Comparison of ENCODE assay signal across 12 cellular contexts in the genomic region with DNA sequence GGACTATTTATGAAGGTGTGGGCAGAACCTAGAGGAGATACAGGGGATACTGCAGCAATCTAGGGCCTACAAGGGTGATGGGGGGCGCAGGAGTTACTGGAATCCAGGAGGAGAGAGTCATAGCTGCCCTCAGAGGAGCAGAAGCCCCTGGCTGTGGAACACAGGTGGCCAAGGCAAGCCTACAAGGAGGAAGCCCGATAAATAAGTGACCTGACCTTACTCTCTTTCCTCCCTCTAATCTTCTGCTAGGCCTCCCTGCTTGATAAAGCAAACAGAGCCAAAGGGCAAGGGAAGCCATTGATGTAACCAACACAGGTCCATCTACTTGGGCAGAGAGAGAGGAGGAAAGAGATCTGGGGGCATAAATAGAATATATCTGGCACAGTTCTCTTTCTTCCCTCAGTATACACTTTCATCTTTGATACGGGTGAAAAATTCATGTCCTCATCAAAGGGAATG. TPM values are rescaled to one million over a fixed set of nuclear protein-coding genes. Genes with fewer than 3 reads are reported as not detected.
DNase-seq lines count a peak whose midpoint lies in the region; ATAC-seq, FAIRE-seq and TF ChIP-seq lines count a peak whose summit lies in the region.
"Had no signal": no experiment of that assay in that cellular context is flagged by ENCODE, and none has a peak within 500 bp of the region (broad histone marks: within the 10 kb centered on the region; RNA-seq: fewer than 3 reads in every experiment).

No MANE protein-coding gene starts in this region.

- H3K4me1 ChIP-seq in BLaER1 (peaks cover 12% of the 10 kb centered on the region), Loucy (ENCODE audit: insufficient read depth, low read length, poor library complexity, severe bottlenecking) (peaks cover 16% of the 10 kb centered on the region), endothelial cell of umbilical vein (ENCODE audit: control insufficient read depth, extremely low read depth, insufficient read depth, low read length) (peaks cover 13% of the 10 kb centered on the region), mucosa of descending colon (ENCODE audit: low read depth) (no peaks in the 10 kb centered on the region)

- H3K9me2 ChIP-seq in Loucy (replicated peaks; ENCODE audit: low read depth, low read length) = no peaks in the 10 kb centered on the region

- H3K4me2 ChIP-seq in BLaER1 = peak overlapping the region; percentile 22; the same call in 1 of the 2 replicates
- peak overlapping the region; percentile 35 for H3K4me2 ChIP-seq in Loucy (ENCODE audit: low read depth, low read length, poor library complexity, severe bottlenecking)
- H3K4me2 ChIP-seq in endothelial cell of umbilical vein (ENCODE audit: insufficient read depth, low read length) = no peak overlapping the region

- no peaks in the 10 kb centered on the region for H3K79me2 ChIP-seq in Loucy (ENCODE audit: insufficient read depth, low read length)
- no peaks in the 10 kb centered on the region for H3K79me2 ChIP-seq in endothelial cell of umbilical vein (ENCODE audit: control insufficient read depth, insufficient read depth, low read length)

- H3F3A ChIP-seq in Loucy (ENCODE audit: low read depth) = no peaks in the 10 kb centered on the region

- H4K20me1 ChIP-seq in BLaER1 = no peaks in the 10 kb centered on the region
- H4K20me1 ChIP-seq in Loucy (ENCODE audit: insufficient read depth, low read length, poor library complexity, severe bottlenecking) = no peaks in the 10 kb centered on the region
- no peaks in the 10 kb centered on the region for H4K20me1 ChIP-seq in endothelial cell of umbilical vein (replicated peaks; ENCODE audit: control insufficient read depth, extremely low read depth, insufficient read depth, low read length)

- peak; percentile 34 for ATAC-seq in mucosa of descending colon

- H3K36me3 ChIP-seq in BLaER1 (no peaks in the 10 kb centered on the region), Loucy (ENCODE audit: insufficient read depth, low read length) (no peaks in the 10 kb centered on the region), endothelial cell of umbilical vein (ENCODE audit: control insufficient read depth in 2 of 2, extremely low read depth in 1 of 2, insufficient read depth in 2 of 2, low read length in 2 of 2) (no peaks in the 10 kb centered on the region), mucosa of descending colon (ENCODE audit: low read depth) (no peaks in the 10 kb centered on the region)
- H3K36me3 ChIP-seq: Peyer's patch had no signal

- CTCF ChIA-PET in endothelial cell of umbilical vein (lab: Charles Lee) = interaction anchor here (1.0 to 1.9 kb wide), 2 partner anchors 11 kb away, joined by 4 to 5 read pairs; partner anchors contain the start of gene HYI

- H3K27me3 ChIP-seq in BLaER1 (no peaks in the 10 kb centered on the region), Loucy (ENCODE audit: insufficient read depth, low read length, poor library complexity, severe bottlenecking) (no peaks in the 10 kb centered on the region), endothelial cell of umbilical vein (ENCODE audit: control insufficient read depth in 2 of 2, insufficient read depth in 2 of 2, low read length in 2 of 2) (no peaks in the 10 kb centered on the region)
- H3K27me3 ChIP-seq: Peyer's patch had no signal

- DNase-seq in endothelial cell of umbilical vein (ENCODE audit: low read depth, low spot score) (no peak), mucosa of descending colon (no peak), activated gamma-delta T cell (lab: John Stamatoyannopoulos, UW) (no peak), urothelium cell line (ENCODE audit: low spot score) (no peak), KG1 (lab: John Stamatoyannopoulos, UW) (no peak)
- DNase-seq: H9, NCI-H1930, NCI-H2171, Peyer's patch, SHP77 treated with DMSO at 0.1 percent for 48 hours had no signal

- no peak overlapping the region for H2AFZ ChIP-seq in Loucy (ENCODE audit: low read length)
- peak overlapping the region; percentile 17 for H2AFZ ChIP-seq in endothelial cell of umbilical vein (ENCODE audit: low read depth, low read length)

- dilution Hi-C loops in endothelial cell of umbilical vein (cut with MboI; ENCODE audit: extremely low pct_ligation_motif_present, low sequenced_read_pairs) = no loop called here

- no peak overlapping the region for H3K27ac ChIP-seq in BLaER1
- no peak overlapping the region for H3K27ac ChIP-seq in endothelial cell of umbilical vein (ENCODE audit: insufficient read depth, low read depth, low read length)

- H3K4me3 ChIP-seq in BLaER1 = no peak overlapping the region
- no peak overlapping the region for H3K4me3 ChIP-seq in Loucy (ENCODE audit: low read length, poor library complexity, severe bottlenecking)
- no peak overlapping the region for H3K4me3 ChIP-seq in endothelial cell of umbilical vein (replicated peaks in 1 of 3; ENCODE audit: insufficient read depth in 1 of 3, low read depth in 1 of 3, low read length in 3 of 3)
- no peak overlapping the region for H3K4me3 ChIP-seq in mucosa of descending colon
- H3K4me3 ChIP-seq: Peyer's patch had no signal

- H3K9ac ChIP-seq in BLaER1 (no peak overlapping the region), Loucy (ENCODE audit: low read depth, low read length, poor library complexity, severe bottlenecking) (no peak overlapping the region), endothelial cell of umbilical vein (replicated peaks; ENCODE audit: extremely low read depth, insufficient read depth, low read length) (no peak overlapping the region)

- no TSS peak for BruUV-seq in endothelial cell of umbilical vein (replicated peaks; lab: Mats Ljungman, UMichigan)

- FAIRE-seq in endothelial cell of umbilical vein (lab: Jason Lieb, UNC) (no peak), urothelium cell line (lab: Jason Lieb, UNC) (no peak)

- intact Hi-C loops in endothelial cell of umbilical vein (cut with micrococcal nuclease) = no loop called here
- intact Hi-C loops in mucosa of descending colon (cut with DNase I, micrococcal nuclease) = no loop called here

- POLR2A ChIA-PET in endothelial cell of umbilical vein (lab: Charles Lee) = no interaction called here

- H3K9me3 ChIP-seq in BLaER1 (no peaks in the 10 kb centered on the region), Loucy (ENCODE audit: insufficient read depth, low read depth, low read length) (no peaks in the 10 kb centered on the region), endothelial cell of umbilical vein (replicated peaks; ENCODE audit: control insufficient read depth, insufficient read depth, low read length) (no peaks in the 10 kb centered on the region), mucosa of descending colon (no peaks in the 10 kb centered on the region)
- H3K9me3 ChIP-seq: Peyer's patch had no signal

- H3K9me1 ChIP-seq in endothelial cell of umbilical vein (replicated peaks; ENCODE audit: control insufficient read depth, extremely low read depth, insufficient read depth, low read length) = no peaks in the 10 kb centered on the region

- TF ChIP-seq POLR2A in endothelial cell of umbilical vein (IDR thresholded peaks at IDR 0.05; ENCODE audit: low read depth, low read length) = no peak

- TF ChIP-seq CTCF in Loucy (conservative IDR thresholded peaks at IDR 0.05; ENCODE audit: low read length) (no peak), endothelial cell of umbilical vein (IDR thresholded peaks at IDR 0.05; ENCODE audit: extremely low read depth in 1 of 2, insufficient read depth in 1 of 2, low read depth in 1 of 2, low read length in 2 of 2) (no peak), mucosa of descending colon (IDR thresholded peaks at IDR 0.05) (no peak)

TF ChIP-seq in endothelial cell of umbilical vein, 7 proteins besides CTCF, POLR2A, EP300 and RAD21:
- TF ChIP-seq MYC (IDR thresholded peaks at IDR 0.05; ENCODE audit: low read depth, low read length) = no peak

RNA-seq across cellular contexts. Expression of gene HYI, which starts 12.0 kb away (rescaled TPM):
- total RNA-seq in endothelial cell of umbilical vein (266 and 342 TPM in 2 replicates), mucosa of descending colon (10 to 100 TPM; 41.8 to 85.0 (median 79.3) TPM)
- polyA plus RNA-seq in endothelial cell of umbilical vein = 324 and 351 TPM in 2 replicates
- 244 and 309 TPM in 2 replicates for polyA plus RNA-seq in endothelial cell of umbilical vein (2011; cell fraction: cytosol; rRNA removed)
- 1,045 and 1,101 TPM in 2 replicates for polyA plus RNA-seq in endothelial cell of umbilical vein (2011; cell fraction: nucleus; rRNA removed)
- polyA plus RNA-seq in endothelial cell of umbilical vein (2012) = 216 and 227 TPM in 2 replicates
- polyA minus RNA-seq in endothelial cell of umbilical vein = 145 and 146 TPM in 2 replicates
- polyA minus RNA-seq in endothelial cell of umbilical vein (2011; cell fraction: cytosol; rRNA and poly(A)+ RNA removed) = 10.7 TPM
- 120 and 216 TPM in 2 replicates for polyA minus RNA-seq in endothelial cell of umbilical vein (2011; cell fraction: nucleus; rRNA and poly(A)+ RNA removed)
